ENCODE assay signal across 8 cellular contexts in the genomic region with DNA sequence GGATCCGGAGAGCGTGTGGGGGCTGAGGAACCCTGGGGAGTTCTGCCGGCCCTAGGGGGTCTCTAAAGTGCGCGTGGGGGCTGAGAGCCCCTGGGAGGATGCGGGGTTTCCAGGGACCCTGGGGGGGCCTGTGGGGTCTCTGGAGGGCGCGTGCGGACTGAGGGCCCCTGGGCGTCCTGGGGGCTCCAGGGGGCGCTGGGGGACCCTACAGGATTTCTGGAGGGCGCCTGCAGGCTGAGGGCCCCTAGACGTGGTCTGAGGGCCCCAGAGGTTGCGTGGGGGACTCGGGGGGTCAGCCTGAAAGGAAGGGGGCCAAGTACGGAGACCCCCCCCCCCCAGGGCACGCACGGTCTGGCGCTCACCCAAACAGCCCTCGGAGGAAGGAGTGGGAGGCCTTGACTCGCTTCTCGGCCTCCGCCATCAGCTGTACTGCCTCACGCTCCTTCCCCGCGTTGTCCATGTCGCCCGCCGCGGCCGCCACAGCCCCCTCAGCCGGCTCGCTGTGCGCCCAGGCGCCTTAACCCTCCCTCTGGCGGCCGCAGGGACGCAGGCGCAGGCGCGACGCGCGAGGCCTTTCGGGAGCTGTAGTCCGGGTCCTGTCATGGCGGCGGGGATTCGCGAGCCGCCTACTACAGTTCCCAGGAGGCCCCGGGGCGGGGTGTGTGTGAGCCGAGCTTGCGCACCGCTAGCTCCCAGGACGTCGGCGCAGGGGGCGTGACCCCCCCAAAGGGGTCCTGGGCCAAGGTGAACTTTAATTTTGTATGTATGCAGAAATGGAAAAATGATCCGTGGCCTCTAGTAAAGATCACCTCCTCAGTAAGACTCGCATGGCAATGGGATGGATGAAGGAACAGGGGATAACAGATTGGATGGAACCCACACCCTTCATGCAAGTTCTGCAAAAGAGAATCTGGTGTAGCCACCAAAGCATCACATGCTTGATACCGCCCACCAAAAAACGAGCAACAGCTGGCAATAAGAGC. TPM values are rescaled to one million over a fixed set of nuclear protein-coding genes. Genes with fewer than 3 reads are reported as not detected.
DNase-seq lines count a peak whose midpoint lies in the region; ATAC-seq, FAIRE-seq and TF ChIP-seq lines count a peak whose summit lies in the region.

A gene (minus strand): TSS at position 546 of the 983 bp plus-strand sequence. CDS start 86 bp downstream, at position 460.

- intact Hi-C loops in aorta (cut with DNase I), result loop anchor here in 1 of 2 donors (5.0 to 10.0 kb wide), 2 partner anchors 59 to 204 kb away; a partner anchor contains a TSS

- TF ChIP-seq CTCF in astrocyte (IDR thresholded peaks at IDR 0.05; ENCODE audit: insufficient read depth, low read depth, low read length) (no peak), hepatocyte (IDR thresholded peaks at IDR 0.05; ENCODE audit: poor library complexity) (no peak)

- no peaks in the 10 kb centered on the region for H3K36me3 ChIP-seq in astrocyte (ENCODE audit: insufficient read depth, low read length)
- no peaks in the 10 kb centered on the region for H3K36me3 ChIP-seq in hepatocyte (replicated peaks; ENCODE audit: insufficient read depth, low read depth)
- H3K36me3 ChIP-seq in aorta (ENCODE audit: control insufficient read depth in 1 of 2, insufficient read depth in 2 of 2, low read length in 1 of 2), result no peaks in the 10 kb centered on the region

- DNase-seq in NCI-H2029 (lab: John Stamatoyannopoulos, UW) (peak; percentile 85), astrocyte (ENCODE audit: low read depth) (peak; percentile 77), hepatocyte (ENCODE audit: low spot score) (peak; percentile 98), renal cortical epithelial cell (ENCODE audit: low read depth) (peak; percentile 75), aorta (peak; percentile 97 to 99)
- peak; percentile 94 for DNase-seq in T-helper 2 cell treated with Interferon-gamma antibody and Interleukin-4, amounts not matched to agents 5 μg/mL and 100 μg/mL, for 36 hours (ENCODE audit: low spot score)

- H3K4me1 Mint-ChIP-seq in T-helper 2 cell treated with Interferon-gamma antibody and Interleukin-4, amounts not matched to agents 5 μg/mL and 100 μg/mL, for 36 hours (ENCODE audit: low read depth), result peaks cover 40% of the 10 kb centered on the region
- peaks cover 7% of the 10 kb centered on the region for H3K4me1 Mint-ChIP-seq in astrocyte (ENCODE audit: low read depth, unreplicated experiment)

- H3K9me3 ChIP-seq in astrocyte (ENCODE audit: insufficient read depth, low read depth, low read length), result no peaks in the 10 kb centered on the region
- no peaks in the 10 kb centered on the region for H3K9me3 ChIP-seq in hepatocyte (ENCODE audit: low read depth)
- H3K9me3 ChIP-seq in aorta (ENCODE audit: control insufficient read depth, low read length), result no peaks in the 10 kb centered on the region

- H4K20me1 ChIP-seq in astrocyte (ENCODE audit: insufficient read depth, low read length) (peaks cover 13% of the 10 kb centered on the region), hepatocyte (ENCODE audit: insufficient read depth, poor library complexity, severe bottlenecking) (peaks cover 6% of the 10 kb centered on the region)

- H3K79me2 ChIP-seq in astrocyte (ENCODE audit: insufficient read depth, low read length), result peaks cover 42% of the 10 kb centered on the region
- H3K79me2 ChIP-seq in hepatocyte, result peaks cover 48% of the 10 kb centered on the region

- WGBS in hepatocyte (ENCODE audit: low lambda C conversion rate, missing lambda C conversion rate), result 1% methylated on average over 53 of the region's 64 CpGs
- WGBS in aorta, 2 donors, result 1% methylated on average over 53 to 64 of the region's 64 CpGs

- no peak for FAIRE-seq in astrocyte (lab: Jason Lieb, UNC)

- peak within 1 kb of the TSS; percentile 95 for H2AFZ ChIP-seq in astrocyte (ENCODE audit: low read depth, low read length)
- peak within 1 kb of the TSS; percentile 53 for H2AFZ ChIP-seq in hepatocyte

- H3K27ac Mint-ChIP-seq in T-helper 2 cell treated with Interferon-gamma antibody and Interleukin-4, amounts not matched to agents 5 μg/mL and 100 μg/mL, for 36 hours, result peak within 1 kb of the TSS; percentile 75
- no peak within 1 kb of the TSS for H3K27ac Mint-ChIP-seq in astrocyte (ENCODE audit: unreplicated experiment)

- peak; percentile 95 for ATAC-seq in GM18511 (IDR thresholded peaks at IDR 0.05; ENCODE audit: unreplicated experiment)
- ATAC-seq in HG03025 (IDR thresholded peaks at IDR 0.05; ENCODE audit: low FRiP score, unreplicated experiment), result peak; percentile 98
- peak; percentile 99 for ATAC-seq in aorta (ENCODE audit: low FRiP score)

- H3K4me1 ChIP-seq in astrocyte (ENCODE audit: insufficient read depth, low read length) (no peaks in the 10 kb centered on the region), hepatocyte (ENCODE audit: insufficient read depth) (peaks cover 8% of the 10 kb centered on the region), aorta (ENCODE audit: control insufficient read depth in 1 of 2, insufficient read depth in 2 of 2, low read length in 2 of 2) (peaks cover 0 to 3% of the 10 kb centered on the region in 2 donors)

- H3K27me3 Mint-ChIP-seq in T-helper 2 cell treated with Interferon-gamma antibody and Interleukin-4, amounts not matched to agents 5 μg/mL and 100 μg/mL, for 36 hours (ENCODE audit: low read depth), result peaks cover 8% of the 10 kb centered on the region
- H3K27me3 Mint-ChIP-seq in astrocyte (ENCODE audit: low read depth, unreplicated experiment), result no peaks in the 10 kb centered on the region

- no peaks in the 10 kb centered on the region for H3K27me3 ChIP-seq in astrocyte (ENCODE audit: insufficient read depth, low read length)
- H3K27me3 ChIP-seq in hepatocyte, result no peaks in the 10 kb centered on the region
- no peaks in the 10 kb centered on the region for H3K27me3 ChIP-seq in aorta (ENCODE audit: control insufficient read depth in 1 of 2, insufficient read depth in 2 of 2, low read length in 1 of 2)

- no peaks in the 10 kb centered on the region for H3K9me3 Mint-ChIP-seq in T-helper 2 cell treated with Interferon-gamma antibody and Interleukin-4, amounts not matched to agents 5 μg/mL and 100 μg/mL, for 36 hours
- no peaks in the 10 kb centered on the region for H3K9me3 Mint-ChIP-seq in astrocyte (ENCODE audit: unreplicated experiment)

- H3K27ac ChIP-seq in astrocyte (ENCODE audit: low read depth, low read length) (peak within 1 kb of the TSS; percentile 86), hepatocyte (peak within 1 kb of the TSS; percentile 93), aorta (ENCODE audit: low read depth in 1 of 2, low read length in 2 of 2) (peak within 1 kb of the TSS; percentile 18 to 61)

- H3K4me3 ChIP-seq in astrocyte (ENCODE audit: insufficient read depth, low read depth, low read length), result peak within 1 kb of the TSS; percentile 75
- peak within 1 kb of the TSS; percentile 89 for H3K4me3 ChIP-seq in hepatocyte
- H3K4me3 ChIP-seq in aorta (ENCODE audit: low read length in 2 of 2), result peak within 1 kb of the TSS; percentile 81 to 83

- peak within 1 kb of the TSS; percentile 93 for H3K9ac ChIP-seq in astrocyte (ENCODE audit: low read length)

- H3K4me3 Mint-ChIP-seq in T-helper 2 cell treated with Interferon-gamma antibody and Interleukin-4, amounts not matched to agents 5 μg/mL and 100 μg/mL, for 36 hours, result peak within 1 kb of the TSS; percentile 97
- peak within 1 kb of the TSS; percentile 87 for H3K4me3 Mint-ChIP-seq in astrocyte (ENCODE audit: unreplicated experiment)

- H3K9me2 ChIP-seq in hepatocyte (replicated peaks; ENCODE audit: insufficient read depth), result no peaks in the 10 kb centered on the region

- peaks cover 3% of the 10 kb centered on the region for H3K36me3 Mint-ChIP-seq in T-helper 2 cell treated with Interferon-gamma antibody and Interleukin-4, amounts not matched to agents 5 μg/mL and 100 μg/mL, for 36 hours (ENCODE audit: low read depth)
- H3K36me3 Mint-ChIP-seq in astrocyte (ENCODE audit: low read depth, unreplicated experiment), result no peaks in the 10 kb centered on the region

- H3K4me2 ChIP-seq in astrocyte (ENCODE audit: low read length) (peak within 1 kb of the TSS; percentile 94), hepatocyte (peak within 1 kb of the TSS; percentile 96)

RNA-seq across cellular contexts. Expression of the gene that starts here (rescaled TPM):
- total RNA-seq in astrocyte (10.2 and 13.1 TPM in 2 replicates), hepatocyte (7.3 and 11.2 TPM in 2 replicates), renal cortical epithelial cell (4.0 and 10.1 TPM in 2 replicates), aorta (10 to 100 TPM; 10.6 to 15.2 TPM)
- polyA plus RNA-seq in hepatocyte (7.3 and 11.9 TPM in 2 replicates), aorta (1 to 10 TPM; 6.6 to 9.8 TPM)

Comparison
In these comparisons a context has a peak if more than half of its experiments do, and no peak if none do; other contexts are left out.
1. Peak in every context shown above with its lines: DNase-seq, ATAC-seq, H3K4me3 ChIP-seq and H3K27ac ChIP-seq.
2. H3K27ac ChIP-seq: peak in every context shown above with its lines; median percentile 93 in hepatocyte; 86 in astrocyte; 40 in aorta.